ENCODE assay signal across 1 cellular context in the genomic region with DNA sequence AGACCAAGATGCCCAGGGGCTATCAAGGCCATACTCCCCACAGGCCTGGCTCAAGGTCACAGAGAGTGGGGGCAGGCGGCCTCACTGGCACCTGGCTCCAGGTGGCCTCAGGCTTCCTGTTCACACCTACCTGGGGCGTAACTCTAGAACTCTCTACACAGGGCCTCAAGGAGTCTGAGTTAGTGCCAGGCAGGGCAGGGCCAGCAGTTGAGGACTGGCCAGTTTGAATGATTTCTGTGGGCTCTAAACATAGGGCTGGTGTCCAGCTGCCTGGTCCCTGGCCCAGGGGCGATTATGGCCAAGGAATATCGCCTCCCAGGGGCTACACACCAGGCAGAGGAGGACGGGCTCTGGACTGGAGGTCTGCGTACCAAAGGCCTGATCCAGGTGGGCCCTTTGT.
A peak's percentile ranks its signal among the peaks of the same experiment; 100 is the strongest.
TF ChIP-seq lines count a peak whose summit lies in the region.

No MANE protein-coding gene starts in this region.

TF ChIP-seq in H1, 55 proteins besides CTCF, POLR2A, EP300 and RAD21:
- TF ChIP-seq, protein P1, sequence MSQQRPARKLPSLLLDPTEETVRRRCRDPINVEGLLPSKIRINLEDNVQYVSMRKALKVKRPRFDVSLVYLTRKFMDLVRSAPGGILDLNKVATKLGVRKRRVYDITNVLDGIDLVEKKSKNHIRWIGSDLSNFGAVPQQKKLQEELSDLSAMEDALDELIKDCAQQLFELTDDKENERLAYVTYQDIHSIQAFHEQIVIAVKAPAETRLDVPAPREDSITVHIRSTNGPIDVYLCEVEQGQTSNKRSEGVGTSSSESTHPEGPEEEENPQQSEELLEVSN (IDR thresholded peaks at IDR 0.05): 0 out of 2 replicates have a peak, but pooled peaks have one; percentile 43
- no peak for TF ChIP-seq RXRA (IDR thresholded peaks at IDR 0.05; ENCODE audit: insufficient read depth, low read depth, low read length)
